Comparison of ENCODE assay signal across 25 cellular contexts in genomic region chr5:105812356-105812755, GRCh38.
"Had no signal": no experiment of that assay in that cellular context is flagged by ENCODE, and none has a peak within 500 bp of the region (broad histone marks: within the 10 kb centered on the region; RNA-seq: fewer than 3 reads in every experiment).

No MANE protein-coding gene starts in this region.

- H3K9me3 ChIP-seq: transverse colon, uterus had no signal

- DNase-seq: activated B cell treated with CpG ODN at 0.5 μM for 24 hours; activated CD4-positive, alpha-beta T cell treated with anti-CD3 and anti-CD28 coated beads, Interleukin-2, amount 10 ng/mL, durations not matched to agents 7 days and 5 days; activated CD8-positive, alpha-beta T cell treated with anti-CD3 and anti-CD28 coated beads, Interleukin-2, amount 10 ng/mL, durations not matched to agents 7 days and 5 days; activated naive CD4-positive, alpha-beta T cell treated with anti-CD3 and anti-CD28 coated beads for 36 hours; activated T-cell treated with anti-CD3 and anti-CD28 coated beads, Interleukin-2, amount 50 U/mL, for 24 hours; aorta; brain microvascular endothelial cell; cortex of kidney; effector CD4-positive, alpha-beta T cell; foreskin melanocyte; glutamatergic neuron; hippocampal formation; nephron progenitor cell; occipital lobe; retina; stimulated activated CD4-positive, alpha-beta T cell treated with anti-CD3 and anti-CD28 coated beads, Interleukin-2, amount 100 ng/mL, for 24 hours; stimulated activated naive CD8-positive, alpha-beta T cell treated with anti-CD3 and anti-CD28 coated beads, Interleukin-15, Interleukin-2, amounts not matched to agents 100 U/mL and 50 U/mL, for 24 hours; T-helper 1 cell; T-helper 9 cell; transverse colon; uterus had no signal

- H3K36me3 Mint-ChIP-seq: mesothelial cell of epicardium had no signal

- ATAC-seq: activated CD8-positive, alpha-beta T cell treated with anti-CD3 and anti-CD28 coated beads, Interleukin-2, amount 10 ng/mL, durations not matched to agents 7 days and 5 days; esophagus mucosa; stimulated activated naive CD8-positive, alpha-beta T cell treated with anti-CD3 and anti-CD28 coated beads, Interleukin-15, Interleukin-2, amounts not matched to agents 100 U/mL and 50 U/mL, for 24 hours had no signal

- H3K27me3 Mint-ChIP-seq: activated B cell treated with CpG ODN at 0.5 μM for 24 hours; activated CD4-positive, alpha-beta T cell treated with anti-CD3 and anti-CD28 coated beads, Interleukin-2, amount 10 ng/mL, durations not matched to agents 7 days and 5 days; activated T-cell treated with anti-CD3 and anti-CD28 coated beads, Interleukin-2, amount 50 U/mL, for 24 hours; central memory CD8-positive, alpha-beta T cell had no signal

- H3K27ac ChIP-seq: brain microvascular endothelial cell, transverse colon, uterus had no signal

- H3K4me3 ChIP-seq: lung, transverse colon, uterus had no signal

- H3K27me3 ChIP-seq: brain microvascular endothelial cell, transverse colon, uterus had no signal

- H3K4me3 Mint-ChIP-seq: activated B cell treated with CpG ODN at 0.5 μM for 24 hours; activated CD4-positive, alpha-beta T cell treated with anti-CD3 and anti-CD28 coated beads, Interleukin-2, amount 10 ng/mL, durations not matched to agents 7 days and 5 days; activated CD8-positive, alpha-beta T cell treated with anti-CD3 and anti-CD28 coated beads, Interleukin-2, amount 10 ng/mL, durations not matched to agents 7 days and 5 days; activated naive CD4-positive, alpha-beta T cell treated with anti-CD3 and anti-CD28 coated beads for 36 hours; activated T-cell treated with anti-CD3 and anti-CD28 coated beads, Interleukin-2, amount 50 U/mL, for 24 hours; central memory CD8-positive, alpha-beta T cell; mesothelial cell of epicardium; nephron progenitor cell had no signal

- H3K4me1 Mint-ChIP-seq: activated B cell treated with CpG ODN at 0.5 μM for 24 hours; activated CD4-positive, alpha-beta T cell treated with anti-CD3 and anti-CD28 coated beads, Interleukin-2, amount 10 ng/mL, durations not matched to agents 7 days and 5 days; central memory CD8-positive, alpha-beta T cell; nephron progenitor cell had no signal

- H3K4me1 ChIP-seq: transverse colon, uterus had no signal

- H3K36me3 ChIP-seq: brain microvascular endothelial cell, transverse colon, uterus had no signal

- H3K27ac Mint-ChIP-seq: activated B cell treated with CpG ODN at 0.5 μM for 24 hours; activated CD4-positive, alpha-beta T cell treated with anti-CD3 and anti-CD28 coated beads, Interleukin-2, amount 10 ng/mL, durations not matched to agents 7 days and 5 days; activated CD8-positive, alpha-beta T cell treated with anti-CD3 and anti-CD28 coated beads, Interleukin-2, amount 10 ng/mL, durations not matched to agents 7 days and 5 days; activated naive CD4-positive, alpha-beta T cell treated with anti-CD3 and anti-CD28 coated beads for 36 hours; activated T-cell treated with anti-CD3 and anti-CD28 coated beads, Interleukin-2, amount 50 U/mL, for 24 hours; mesothelial cell of epicardium; nephron progenitor cell had no signal

- H3K9me3 Mint-ChIP-seq: nephron progenitor cell had no signal
